Comparison of ENCODE assay signal across 13 cellular contexts in genomic region chr9:127829205-127829935, GRCh38. TPM values are rescaled to one million over a fixed set of nuclear protein-coding genes. Genes with fewer than 3 reads are reported as not detected.
A peak's percentile ranks its signal among the peaks of the same experiment; 100 is the strongest.
DNase-seq lines count a peak whose midpoint lies in the region; ATAC-seq and TF ChIP-seq lines count a peak whose summit lies in the region.
"Had no signal": no experiment of that assay in that cellular context is flagged by ENCODE, and none has a peak within 500 bp of the region (broad histone marks: within the 10 kb centered on the region; RNA-seq: fewer than 3 reads in every experiment).

No MANE protein-coding gene starts in this region.

- H3K4me1 Mint-ChIP-seq in osteocyte (ENCODE audit: unreplicated experiment): peaks cover 37% of the 10 kb centered on the region
- peaks cover 5% of the 10 kb centered on the region for H3K4me1 Mint-ChIP-seq in activated T-helper 1 cell treated with anti-CD3 and anti-CD28 coated beads, Interleukin-12 subunit alpha, Interleukin-12 subunit beta, Interleukin-2, Interleukin-4 antibody, amounts not matched to agents 30 ng/mL and 10 ng/mL and 1 ng/mL, durations not matched to agents 14 hours and 24 hours and 36 hours (ENCODE audit: low read depth)

- peaks cover 29% of the 10 kb centered on the region for H3K79me2 ChIP-seq in fibroblast of lung (ENCODE audit: control insufficient read depth, insufficient read depth, low read length)
- no peaks in the 10 kb centered on the region for H3K79me2 ChIP-seq in PC-3 (ENCODE audit: low read length)

- H3K36me3 ChIP-seq in right atrium auricular region (peaks cover 30% of the 10 kb centered on the region), fibroblast of lung (ENCODE audit: control insufficient read depth, insufficient read depth, low read length) (peaks cover 24% of the 10 kb centered on the region), urinary bladder (ENCODE audit: insufficient read depth) (peaks cover 3% of the 10 kb centered on the region), PC-3 (ENCODE audit: low read depth, low read length) (no peaks in the 10 kb centered on the region)

- H3K4me3 ChIP-seq in right atrium auricular region (no peak overlapping the region), fibroblast of lung (replicated peaks in 1 of 4; ENCODE audit: control extremely low read depth in 1 of 4, insufficient read depth in 1 of 4, low read depth in 3 of 4, low read length in 4 of 4) (no peak overlapping the region), urinary bladder (ENCODE audit: low read depth, low read length) (no peak overlapping the region), PC-3 (ENCODE audit: low read length) (no peak overlapping the region)
- H3K4me3 ChIP-seq: mucosa of descending colon, SJCRH30 had no signal

- H2AFZ ChIP-seq in fibroblast of lung (ENCODE audit: low read length) (no peak overlapping the region), PC-3 (ENCODE audit: low read length) (no peak overlapping the region)

- no peaks in the 10 kb centered on the region for H3K9me3 Mint-ChIP-seq in osteocyte (ENCODE audit: unreplicated experiment)
- no peaks in the 10 kb centered on the region for H3K9me3 Mint-ChIP-seq in activated T-helper 1 cell treated with anti-CD3 and anti-CD28 coated beads, Interleukin-12 subunit alpha, Interleukin-12 subunit beta, Interleukin-2, Interleukin-4 antibody, amounts not matched to agents 30 ng/mL and 10 ng/mL and 1 ng/mL, durations not matched to agents 14 hours and 24 hours and 36 hours

- H3F3A ChIP-seq in PC-3 (ENCODE audit: low read length, unreplicated experiment): no peaks in the 10 kb centered on the region

- CTCF ChIA-PET in PC-3 (lab: Charles Lee): no interaction called here

- H3K27ac ChIP-seq in right atrium auricular region: peak overlapping the region; percentile 85 to 90
- peak overlapping the region; percentile 82 for H3K27ac ChIP-seq in fibroblast of lung (ENCODE audit: insufficient read depth, low read length)
- H3K27ac ChIP-seq in urinary bladder (ENCODE audit: low read depth): peak overlapping the region; percentile 69
- H3K27ac ChIP-seq in PC-3 (ENCODE audit: low read length): no peak overlapping the region
- H3K27ac ChIP-seq: SJCRH30, VCaP had no signal

- H3K27me3 ChIP-seq in right atrium auricular region (no peaks in the 10 kb centered on the region), fibroblast of lung (ENCODE audit: control insufficient read depth, insufficient read depth, low read length) (no peaks in the 10 kb centered on the region), PC-3 (ENCODE audit: low read length) (no peaks in the 10 kb centered on the region)
- H3K27me3 ChIP-seq: SJCRH30 had no signal

- ATAC-seq in Right ventricle myocardium superior (ENCODE audit: poor library complexity): no peak
- no peak for ATAC-seq in PC-3

- DNase-seq in right atrium auricular region (ENCODE audit: low spot score) (no peak), Right ventricle myocardium superior (no peak), fibroblast of lung (ENCODE audit: low read depth in 2 of 2) (no peak), osteocyte (ENCODE audit: extremely low spot score, unreplicated experiment) (no peak), PC-3 (no peak)
- DNase-seq in activated T-helper 1 cell treated with anti-CD3 and anti-CD28 coated beads, Interleukin-12 subunit alpha, Interleukin-12 subunit beta, Interleukin-2, Interleukin-4 antibody, amounts not matched to agents 30 ng/mL and 10 ng/mL and 1 ng/mL, durations not matched to agents 14 hours and 24 hours and 36 hours (ENCODE audit: low spot score): no peak
- no peak for DNase-seq in NK-92 treated with Interleukin-12 subunit alpha and Interleukin-12 subunit beta, amount 100 ng/mL, for 24 hours (lab: John Stamatoyannopoulos, UW)
- DNase-seq: mucosa of descending colon, NCI-H1105, NCI-H748 treated with DMSO at 0.1 percent for 48 hours, SJCRH30 had no signal

- H3K4me2 ChIP-seq in fibroblast of lung (ENCODE audit: extremely low read depth, insufficient read depth, low read length) (no peak overlapping the region), PC-3 (ENCODE audit: low read length) (no peak overlapping the region)

- POLR2A ChIA-PET in PC-3 (lab: Charles Lee; ENCODE audit: unreplicated experiment): no interaction called here

- intact Hi-C loops in Right ventricle myocardium superior (cut with DNase I): no loop called here
- intact Hi-C loops in activated T-helper 1 cell treated with anti-CD3 and anti-CD28 coated beads, Interleukin-12 subunit alpha, Interleukin-12 subunit beta, Interleukin-2, Interleukin-4 antibody, amounts not matched to agents 30 ng/mL and 10 ng/mL and 1 ng/mL, durations not matched to agents 14 hours and 24 hours and 36 hours (cut with micrococcal nuclease): no loop called here
- intact Hi-C loops in PC-3 (cut with micrococcal nuclease): no loop called here

- H3K9me3 ChIP-seq in right atrium auricular region (no peaks in the 10 kb centered on the region), fibroblast of lung (ENCODE audit: control insufficient read depth, insufficient read depth, low read depth, low read length) (no peaks in the 10 kb centered on the region), PC-3 (ENCODE audit: low read length) (no peaks in the 10 kb centered on the region)
- H3K9me3 ChIP-seq: mucosa of descending colon, SJCRH30 had no signal

- peak overlapping the region; percentile 49 for H3K4me3 Mint-ChIP-seq in osteocyte (ENCODE audit: unreplicated experiment)
- H3K4me3 Mint-ChIP-seq in activated T-helper 1 cell treated with anti-CD3 and anti-CD28 coated beads, Interleukin-12 subunit alpha, Interleukin-12 subunit beta, Interleukin-2, Interleukin-4 antibody, amounts not matched to agents 30 ng/mL and 10 ng/mL and 1 ng/mL, durations not matched to agents 14 hours and 24 hours and 36 hours: no peak overlapping the region

- H3K9ac ChIP-seq in fibroblast of lung (ENCODE audit: insufficient read depth, low read length): no peak overlapping the region
- no peak overlapping the region for H3K9ac ChIP-seq in PC-3 (ENCODE audit: low read length)

- no peaks in the 10 kb centered on the region for H3K9me2 ChIP-seq in PC-3 (replicated peaks; ENCODE audit: low read length)

- H3K27ac Mint-ChIP-seq in osteocyte (ENCODE audit: unreplicated experiment): peak overlapping the region; percentile 92
- no peak overlapping the region for H3K27ac Mint-ChIP-seq in activated T-helper 1 cell treated with anti-CD3 and anti-CD28 coated beads, Interleukin-12 subunit alpha, Interleukin-12 subunit beta, Interleukin-2, Interleukin-4 antibody, amounts not matched to agents 30 ng/mL and 10 ng/mL and 1 ng/mL, durations not matched to agents 14 hours and 24 hours and 36 hours

- no peaks in the 10 kb centered on the region for H3K27me3 Mint-ChIP-seq in osteocyte (ENCODE audit: unreplicated experiment)
- no peaks in the 10 kb centered on the region for H3K27me3 Mint-ChIP-seq in activated T-helper 1 cell treated with anti-CD3 and anti-CD28 coated beads, Interleukin-12 subunit alpha, Interleukin-12 subunit beta, Interleukin-2, Interleukin-4 antibody, amounts not matched to agents 30 ng/mL and 10 ng/mL and 1 ng/mL, durations not matched to agents 14 hours and 24 hours and 36 hours (ENCODE audit: insufficient read depth)

- H3K36me3 Mint-ChIP-seq in osteocyte (ENCODE audit: unreplicated experiment): peaks cover 19% of the 10 kb centered on the region
- H3K36me3 Mint-ChIP-seq in activated T-helper 1 cell treated with anti-CD3 and anti-CD28 coated beads, Interleukin-12 subunit alpha, Interleukin-12 subunit beta, Interleukin-2, Interleukin-4 antibody, amounts not matched to agents 30 ng/mL and 10 ng/mL and 1 ng/mL, durations not matched to agents 14 hours and 24 hours and 36 hours (ENCODE audit: low read depth): peaks cover 1% of the 10 kb centered on the region

- H4K20me1 ChIP-seq in fibroblast of lung (ENCODE audit: control insufficient read depth, extremely low read depth, insufficient read depth, low read length) (no peaks in the 10 kb centered on the region), PC-3 (ENCODE audit: low read length) (no peaks in the 10 kb centered on the region)

- BruUV-seq in PC-3 (replicated peaks; lab: Mats Ljungman, UMichigan): no TSS peak

- peaks cover 0 to 79% of the 10 kb centered on the region in 2 donors for H3K4me1 ChIP-seq in right atrium auricular region
- H3K4me1 ChIP-seq in fibroblast of lung (ENCODE audit: control insufficient read depth, extremely low read depth, insufficient read depth, low read length): peaks cover 17% of the 10 kb centered on the region
- no peaks in the 10 kb centered on the region for H3K4me1 ChIP-seq in urinary bladder (ENCODE audit: insufficient read depth)
- H3K4me1 ChIP-seq in PC-3 (ENCODE audit: insufficient read depth, low read length): 0 out of 2 replicates have a peak, but pooled peaks cover 3% of the 10 kb centered on the region

- 79% methylated on average over 6 of the region's 6 CpGs for WGBS in urinary bladder

- TF ChIP-seq CTCF in right atrium auricular region (IDR thresholded peaks at IDR 0.05) (no peak), fibroblast of lung (conservative IDR thresholded peaks at IDR 0.05 in 1 of 2, IDR thresholded peaks at IDR 0.05 in 1 of 2; ENCODE audit: low read depth in 1 of 2, low read length in 2 of 2) (no peak), osteocyte (IDR thresholded peaks at IDR 0.05) (no peak), PC-3 (conservative IDR thresholded peaks at IDR 0.05; ENCODE audit: low read depth, low read length) (no peak)

RNA-seq across cellular contexts. Expression of gene ENG, which starts 25.1 kb away (rescaled TPM):
- total RNA-seq in right atrium auricular region (100 to 1,000 TPM; 142 to 511 TPM), Right ventricle myocardium superior (118 TPM), fibroblast of lung (11.8 and 30.4 TPM in 2 replicates), osteocyte (140 and 143 TPM in 2 replicates), urinary bladder (16.4 TPM), PC-3 (2014; rRNA removed) (1.1 and 1.2 TPM in 2 replicates)
- polyA plus RNA-seq in fibroblast of lung (59.0 and 62.7 TPM in 2 replicates), urinary bladder (196 TPM)
- polyA plus RNA-seq in fibroblast of lung (2012): 207 and 223 TPM in 2 replicates
- polyA minus RNA-seq in fibroblast of lung (ENCODE audit: low replicate concordance): 246 and 253 TPM in 2 replicates
- 32.2 and 33.0 TPM in 2 replicates for total RNA-seq in activated T-helper 1 cell treated with anti-CD3 and anti-CD28 coated beads, Interleukin-12 subunit alpha, Interleukin-12 subunit beta, Interleukin-2, Interleukin-4 antibody, amounts not matched to agents 30 ng/mL and 10 ng/mL and 1 ng/mL, durations not matched to agents 14 hours and 24 hours and 36 hours

RNA-seq across cellular contexts. Expression of gene FPGS, which starts 26.7 kb away (rescaled TPM):
- 10 to 100 TPM; 43.9 to 47.0 TPM for total RNA-seq in right atrium auricular region
- 31.5 TPM for total RNA-seq in Right ventricle myocardium superior
- 58.6 and 77.0 TPM in 2 replicates for total RNA-seq in fibroblast of lung
- 42.4 and 43.2 TPM in 2 replicates for polyA plus RNA-seq in fibroblast of lung
- polyA plus RNA-seq in fibroblast of lung (2012): 56.1 and 62.0 TPM in 2 replicates
- polyA minus RNA-seq in fibroblast of lung (ENCODE audit: low replicate concordance): 131 and 189 TPM in 2 replicates
- total RNA-seq in osteocyte: 58.7 and 65.1 TPM in 2 replicates
- total RNA-seq in urinary bladder: 18.6 TPM
- polyA plus RNA-seq in urinary bladder: 57.7 TPM
- 128 and 130 TPM in 2 replicates for total RNA-seq in activated T-helper 1 cell treated with anti-CD3 and anti-CD28 coated beads, Interleukin-12 subunit alpha, Interleukin-12 subunit beta, Interleukin-2, Interleukin-4 antibody, amounts not matched to agents 30 ng/mL and 10 ng/mL and 1 ng/mL, durations not matched to agents 14 hours and 24 hours and 36 hours
- total RNA-seq in PC-3 (2014; rRNA removed): 78.5 and 133 TPM in 2 replicates

RNA-seq across cellular contexts. Expression of gene CDK9, which starts 43.5 kb away (rescaled TPM):
- 10 to 100 TPM; 37.2 to 53.3 TPM for total RNA-seq in right atrium auricular region
- 44.4 TPM for total RNA-seq in Right ventricle myocardium superior
- total RNA-seq in fibroblast of lung: 49.6 and 54.8 TPM in 2 replicates
- 76.6 and 82.2 TPM in 2 replicates for polyA plus RNA-seq in fibroblast of lung
- 55.0 and 55.3 TPM in 2 replicates for polyA plus RNA-seq in fibroblast of lung (2012)
- polyA minus RNA-seq in fibroblast of lung (ENCODE audit: low replicate concordance): 48.6 and 85.8 TPM in 2 replicates
- total RNA-seq in osteocyte: 78.0 and 78.5 TPM in 2 replicates
- total RNA-seq in urinary bladder: 30.1 TPM
- polyA plus RNA-seq in urinary bladder: 66.2 TPM
- 97.3 and 105 TPM in 2 replicates for total RNA-seq in activated T-helper 1 cell treated with anti-CD3 and anti-CD28 coated beads, Interleukin-12 subunit alpha, Interleukin-12 subunit beta, Interleukin-2, Interleukin-4 antibody, amounts not matched to agents 30 ng/mL and 10 ng/mL and 1 ng/mL, durations not matched to agents 14 hours and 24 hours and 36 hours
- 37.3 and 39.2 TPM in 2 replicates for total RNA-seq in PC-3 (2014; rRNA removed)

RNA-seq across cellular contexts. Expression of gene AK1, which starts 48.1 kb away (rescaled TPM):
- total RNA-seq in right atrium auricular region (100 to 1,000 TPM; 263 to 398 TPM), Right ventricle myocardium superior (932 TPM), fibroblast of lung (46.7 and 47.6 TPM in 2 replicates), osteocyte (57.6 and 65.8 TPM in 2 replicates), urinary bladder (27.3 TPM), PC-3 (2014; rRNA removed) (79.1 and 105 TPM in 2 replicates)
- polyA plus RNA-seq in fibroblast of lung (73.1 and 80.6 TPM in 2 replicates), urinary bladder (57.2 TPM)
- polyA plus RNA-seq in fibroblast of lung (2012): 139 and 154 TPM in 2 replicates
- polyA minus RNA-seq in fibroblast of lung (ENCODE audit: low replicate concordance): 75.8 and 109 TPM in 2 replicates
- 17.2 and 20.8 TPM in 2 replicates for total RNA-seq in activated T-helper 1 cell treated with anti-CD3 and anti-CD28 coated beads, Interleukin-12 subunit alpha, Interleukin-12 subunit beta, Interleukin-2, Interleukin-4 antibody, amounts not matched to agents 30 ng/mL and 10 ng/mL and 1 ng/mL, durations not matched to agents 14 hours and 24 hours and 36 hours

RNA-seq across cellular contexts. Expression of gene SH2D3C, which starts 50.9 kb away (rescaled TPM):
- 10 to 100 TPM; 11.5 to 16.5 TPM for total RNA-seq in right atrium auricular region
- 18.2 TPM for total RNA-seq in Right ventricle myocardium superior
- total RNA-seq in fibroblast of lung: 0.26 TPM in 1 of 2 replicates, not detected in the other
- 1.2 TPM in 1 of 2 replicates, not detected in the other for polyA plus RNA-seq in fibroblast of lung
- polyA plus RNA-seq in fibroblast of lung (2012): 2.2 TPM in 1 of 2 replicates, not detected in the other
- polyA minus RNA-seq in fibroblast of lung (ENCODE audit: low replicate concordance): 4.4 TPM in 1 of 2 replicates, not detected in the other
- total RNA-seq in osteocyte: 19.3 and 20.4 TPM in 2 replicates
- total RNA-seq in urinary bladder: 11.6 TPM
- 16.6 TPM for polyA plus RNA-seq in urinary bladder
- 30.0 and 30.4 TPM in 2 replicates for total RNA-seq in activated T-helper 1 cell treated with anti-CD3 and anti-CD28 coated beads, Interleukin-12 subunit alpha, Interleukin-12 subunit beta, Interleukin-2, Interleukin-4 antibody, amounts not matched to agents 30 ng/mL and 10 ng/mL and 1 ng/mL, durations not matched to agents 14 hours and 24 hours and 36 hours
- 0.26 and 1.0 TPM in 2 replicates for total RNA-seq in PC-3 (2014; rRNA removed)
